In genomic region chr22:45540122-45540521, GRCh38 we compare ENCODE assay signal across 24 cellular contexts. TPM values are rescaled to one million over a fixed set of nuclear protein-coding genes. Genes with fewer than 3 reads are reported as not detected.
"Had no signal": no experiment of that assay in that cellular context is flagged by ENCODE, and none has a peak within 500 bp of the region (broad histone marks: within the 10 kb centered on the region; RNA-seq: fewer than 3 reads in every experiment).

No MANE protein-coding gene starts in this region.

- ATAC-seq: activated CD4-positive, alpha-beta T cell treated with anti-CD3 and anti-CD28 coated beads for 36 hours; activated naive CD4-positive, alpha-beta T cell treated with anti-CD3 and anti-CD28 coated beads, Interleukin-2, amount 50 U/mL, for 72 hours; activated T-helper 17 cell treated with anti-CD3 and anti-CD28 coated beads, Interleukin-2, amount 50 U/mL, for 72 hours; heart right ventricle; left cardiac atrium had no signal

- H3K36me3 Mint-ChIP-seq: activated naive CD4-positive, alpha-beta T cell treated with anti-CD3 and anti-CD28 coated beads, Interleukin-2, amount 50 U/mL, for 72 hours; memory B cell had no signal

- H3K27me3 ChIP-seq: upper lobe of left lung had no signal

- H3K27me3 Mint-ChIP-seq: activated B cell treated with CpG ODN at 0.5 μM for 24 hours; activated CD4-positive, alpha-beta T cell treated with anti-CD3 and anti-CD28 coated beads for 36 hours had no signal

- H3K4me3 ChIP-seq: coronary artery, heart right ventricle, spleen, thoracic aorta, upper lobe of left lung had no signal

- H3K4me1 Mint-ChIP-seq: activated CD4-positive, alpha-beta T cell treated with anti-CD3 and anti-CD28 coated beads for 36 hours; activated T-helper 17 cell treated with anti-CD3 and anti-CD28 coated beads, Interleukin-2, amount 50 U/mL, for 72 hours had no signal

- H3K27ac ChIP-seq: heart right ventricle, spleen had no signal

- H3K9me3 ChIP-seq: heart right ventricle, spleen, thoracic aorta, upper lobe of left lung had no signal

- H3K4me3 Mint-ChIP-seq: activated B cell treated with CpG ODN at 0.5 μM for 24 hours; activated CD4-positive, alpha-beta T cell treated with anti-CD3 and anti-CD28 coated beads for 36 hours; activated T-cell treated with anti-CD3 and anti-CD28 coated beads, Interleukin-2, amount 50 U/mL, for 24 hours; activated T-helper 17 cell treated with anti-CD3 and anti-CD28 coated beads, Interleukin-2, amount 50 U/mL, for 72 hours; memory B cell; nephron had no signal

- H3K36me3 ChIP-seq: spleen had no signal

- H3K9me3 Mint-ChIP-seq: activated B cell treated with CpG ODN at 0.5 μM for 24 hours; activated naive CD4-positive, alpha-beta T cell treated with anti-CD3 and anti-CD28 coated beads, Interleukin-2, amount 50 U/mL, for 72 hours; activated T-cell treated with anti-CD3 and anti-CD28 coated beads, Interleukin-2, amount 50 U/mL, for 24 hours; activated T-helper 17 cell treated with anti-CD3 and anti-CD28 coated beads, Interleukin-2, amount 50 U/mL, for 72 hours; memory B cell; nephron had no signal

- H3K27ac Mint-ChIP-seq: activated B cell treated with CpG ODN at 0.5 μM for 24 hours; activated CD4-positive, alpha-beta T cell treated with anti-CD3 and anti-CD28 coated beads for 36 hours; activated naive CD4-positive, alpha-beta T cell treated with anti-CD3 and anti-CD28 coated beads, Interleukin-2, amount 50 U/mL, for 72 hours; activated T-cell treated with anti-CD3 and anti-CD28 coated beads, Interleukin-2, amount 50 U/mL, for 24 hours; activated T-helper 17 cell treated with anti-CD3 and anti-CD28 coated beads, Interleukin-2, amount 50 U/mL, for 72 hours; memory B cell had no signal

- DNase-seq: activated B cell treated with CpG ODN at 0.5 μM for 24 hours; activated CD4-positive, alpha-beta T cell treated with anti-CD3 and anti-CD28 coated beads for 36 hours; activated CD4-positive, alpha-beta T cell treated with anti-CD3 and anti-CD28 coated beads, Interleukin-2, amount 50 U/mL, for 4 hours; activated CD8-positive, alpha-beta memory T cell treated with anti-CD3 and anti-CD28 coated beads for 24 hours; activated CD8-positive, alpha-beta memory T cell treated with anti-CD3 and anti-CD28 coated beads, Interleukin-2, amount 50 U/mL, for 4 hours; activated T-cell treated with anti-CD3 and anti-CD28 coated beads, Interleukin-2, amount 50 U/mL, for 24 hours; aorta; heart right ventricle; islet precursor cell; posterior cingulate gyrus; retina; spleen; stimulated activated CD4-positive, alpha-beta T cell treated with anti-CD3 and anti-CD28 coated beads, Interleukin-4, amount 100 ng/mL, for 24 hours; stimulated activated naive CD4-positive, alpha-beta T cell treated with Interleukin-2 at 50 U/mL for 16 hours; T-helper 9 cell; upper lobe of left lung had no signal

RNA-seq across cellular contexts. Expression of gene FBLN1, which starts 37.4 kb away (rescaled TPM):
- total RNA-seq: activated B cell treated with CpG ODN at 0.5 μM for 24 hours; activated CD4-positive, alpha-beta T cell treated with anti-CD3 and anti-CD28 coated beads for 36 hours; T-helper 1 cell treated with Interleukin-12 subunit alpha and Interleukin-12 subunit beta and Interleukin-4 antibody, amounts not matched to agents 30 ng/mL and 1 ng/mL, for 36 hours had no signal
